19 cellular contexts compared by ENCODE assay signal in the genomic region with DNA sequence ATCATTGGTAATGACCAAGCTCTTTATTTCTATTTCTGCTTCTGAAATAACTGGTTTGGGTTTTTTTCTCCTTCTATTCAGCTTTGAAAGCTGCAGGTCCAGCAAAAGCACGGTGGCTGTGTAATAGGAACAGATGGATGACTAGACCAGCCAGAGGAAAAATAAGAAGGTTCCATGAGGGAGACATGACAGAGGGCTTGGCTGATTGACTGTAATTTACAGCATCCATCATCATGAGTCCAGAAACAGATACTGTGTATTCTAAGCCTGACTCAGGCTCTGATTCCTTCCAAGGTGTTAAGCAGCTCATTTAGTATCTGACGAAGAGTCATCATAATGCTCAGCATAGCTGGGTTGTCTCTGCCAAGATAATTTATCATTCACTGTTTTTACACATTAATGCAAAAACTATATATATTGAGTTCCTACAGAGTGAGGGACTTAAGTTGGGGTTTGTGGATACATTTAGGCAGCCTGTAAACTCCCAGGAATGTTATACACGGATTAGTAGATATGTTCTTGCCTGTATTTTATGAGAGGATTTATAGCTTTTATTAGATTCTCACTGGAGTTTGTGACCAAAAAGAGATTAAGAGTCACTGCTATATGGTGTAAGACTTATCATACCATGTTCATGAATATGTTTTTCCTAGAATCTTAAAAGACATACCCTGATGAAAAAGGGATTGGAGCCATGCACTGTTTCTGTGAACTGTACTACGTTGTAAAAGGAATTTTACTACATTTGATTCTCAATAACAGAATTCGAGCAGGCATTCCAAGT.
DNase-seq lines count a peak whose midpoint lies in the region; ATAC-seq and TF ChIP-seq lines count a peak whose summit lies in the region.
"Had no signal": no experiment of that assay in that cellular context is flagged by ENCODE, and none has a peak within 500 bp of the region (broad histone marks: within the 10 kb centered on the region; RNA-seq: fewer than 3 reads in every experiment).

No MANE protein-coding gene starts in this region.

- H3K4me1 Mint-ChIP-seq in H9 = no peaks in the 10 kb centered on the region
- H3K4me1 Mint-ChIP-seq in activated CD8-positive, alpha-beta memory T cell treated with anti-CD3 and anti-CD28 coated beads, Interleukin-2, amount 10 ng/mL, durations not matched to agents 7 days and 5 days = no peaks in the 10 kb centered on the region
- H3K4me1 Mint-ChIP-seq in Calu3 (ENCODE audit: low read depth, unreplicated experiment) = no peaks in the 10 kb centered on the region
- H3K4me1 Mint-ChIP-seq: IgD-negative memory B cell had no signal

- no peak overlapping the region for H2BK120ac ChIP-seq in H9 (ENCODE audit: low read depth, low read length, poor library complexity, severe bottlenecking)

- CTCF ChIA-PET in activated CD8-positive, alpha-beta memory T cell treated with anti-CD3 and anti-CD28 coated beads, Interleukin-2, amount 10 ng/mL, durations not matched to agents 7 days and 5 days (lab: Charles Lee) = no interaction called here
- CTCF ChIA-PET in Calu3 (lab: Charles Lee) = no interaction called here

- no peaks in the 10 kb centered on the region for H3K9me3 Mint-ChIP-seq in H9
- no peaks in the 10 kb centered on the region for H3K9me3 Mint-ChIP-seq in activated CD8-positive, alpha-beta memory T cell treated with anti-CD3 and anti-CD28 coated beads, Interleukin-2, amount 10 ng/mL, durations not matched to agents 7 days and 5 days (ENCODE audit: low read depth)
- H3K9me3 Mint-ChIP-seq in Calu3 (ENCODE audit: low read depth, unreplicated experiment) = no peaks in the 10 kb centered on the region
- H3K9me3 Mint-ChIP-seq: IgD-negative memory B cell had no signal

- H3K56ac ChIP-seq in H9 (ENCODE audit: insufficient read length, low read depth, low read length) = no peak overlapping the region

- H3K4ac ChIP-seq in H9 (ENCODE audit: low read depth, low read length) = no peak overlapping the region

- intact Hi-C loops in Calu3 (cut with micrococcal nuclease; ENCODE audit: unreplicated experiment) = no loop called here

- no peaks in the 10 kb centered on the region for H3K9me3 ChIP-seq in H9 (ENCODE audit: control insufficient read depth, low read depth, low read length)
- no peaks in the 10 kb centered on the region for H3K9me3 ChIP-seq in smooth muscle cell (replicated peaks; ENCODE audit: low read depth)
- H3K9me3 ChIP-seq: Peyer's patch, SK-N-SH had no signal

- H3K4me1 ChIP-seq in H9 (ENCODE audit: insufficient read depth, low read length) (no peaks in the 10 kb centered on the region), smooth muscle cell (ENCODE audit: low read depth) (peaks cover 7% of the 10 kb centered on the region)
- H3K4me1 ChIP-seq: Peyer's patch had no signal

- H3K79me2 ChIP-seq in H9 (ENCODE audit: insufficient read depth, low read length) (no peaks in the 10 kb centered on the region), smooth muscle cell (ENCODE audit: low read depth) (no peaks in the 10 kb centered on the region)

- no peak overlapping the region for H3K18ac ChIP-seq in H9 (ENCODE audit: insufficient read length, low read depth, low read length)

- H3K27me3 Mint-ChIP-seq in H9 (ENCODE audit: low read depth) (no peaks in the 10 kb centered on the region), Calu3 (ENCODE audit: unreplicated experiment) (peaks cover 25% of the 10 kb centered on the region)
- peaks cover 24% of the 10 kb centered on the region for H3K27me3 Mint-ChIP-seq in activated CD8-positive, alpha-beta memory T cell treated with anti-CD3 and anti-CD28 coated beads, Interleukin-2, amount 10 ng/mL, durations not matched to agents 7 days and 5 days

- H3K36me3 ChIP-seq in smooth muscle cell (ENCODE audit: low read depth) = no peaks in the 10 kb centered on the region
- H3K36me3 ChIP-seq: Peyer's patch had no signal

- H3K27me3 ChIP-seq in H9 (ENCODE audit: insufficient read depth, low read length) (no peaks in the 10 kb centered on the region), smooth muscle cell (ENCODE audit: low read depth) (no peaks in the 10 kb centered on the region)
- H3K27me3 ChIP-seq: Peyer's patch had no signal

- no peaks in the 10 kb centered on the region for H3K79me1 ChIP-seq in H9 (ENCODE audit: insufficient read depth, low read depth, low read length, poor library complexity, severe bottlenecking)

- peak overlapping the region; percentile 72 for H4K5ac ChIP-seq in H9 (ENCODE audit: insufficient read length, low read depth, low read length)

- DNase-seq in H9 (no peak), NCI-H82 treated with DMSO at 0.1 percent for 48 hours (lab: John Stamatoyannopoulos, UW; ENCODE audit: unreplicated experiment) (peak; percentile 98), fibroblast of peridontal ligament (ENCODE audit: extremely low read depth) (peak; percentile 10), smooth muscle cell (lab: John Stamatoyannopoulos, UW; ENCODE audit: unreplicated experiment) (no peak), NCI-H2107 (lab: John Stamatoyannopoulos, UW) (no peak), Calu3 (no peak)
- DNase-seq in activated CD8-positive, alpha-beta memory T cell treated with anti-CD3 and anti-CD28 coated beads, Interleukin-2, amount 10 ng/mL, durations not matched to agents 7 days and 5 days = no peak
- DNase-seq: AML-193, COR-L47, Kasumi-1, MM.1S, NCI-H1105, NCI-H1930, NCI-H2171, NCI-H774, Peyer's patch, Right ventricle myocardium superior, SK-N-SH had no signal

- H3F3A ChIP-seq in smooth muscle cell (ENCODE audit: low read depth) = peaks cover 19% of the 10 kb centered on the region

- H3K9ac ChIP-seq in H9 (ENCODE audit: extremely low read depth, insufficient read length, low read length) = no peak overlapping the region
- no peak overlapping the region for H3K9ac ChIP-seq in smooth muscle cell (ENCODE audit: low read depth)
- H3K9ac ChIP-seq: SK-N-SH had no signal

- no peak overlapping the region for H2AK5ac ChIP-seq in H9 (ENCODE audit: insufficient read length, low read length)

- no peak overlapping the region for H2BK20ac ChIP-seq in H9 (ENCODE audit: low read depth, low read length, poor library complexity, severe bottlenecking)

- H3K36me3 Mint-ChIP-seq in H9 (ENCODE audit: insufficient read depth in 1 of 3, low read depth in 3 of 3) (no peaks in the 10 kb centered on the region), Calu3 (ENCODE audit: insufficient read depth, unreplicated experiment) (no peaks in the 10 kb centered on the region)
- H3K36me3 Mint-ChIP-seq in activated CD8-positive, alpha-beta memory T cell treated with anti-CD3 and anti-CD28 coated beads, Interleukin-2, amount 10 ng/mL, durations not matched to agents 7 days and 5 days = no peaks in the 10 kb centered on the region
- H3K36me3 Mint-ChIP-seq: IgD-negative memory B cell had no signal

- H3K4me3 Mint-ChIP-seq in H9 = no peak overlapping the region
- no peak overlapping the region for H3K4me3 Mint-ChIP-seq in activated CD8-positive, alpha-beta memory T cell treated with anti-CD3 and anti-CD28 coated beads, Interleukin-2, amount 10 ng/mL, durations not matched to agents 7 days and 5 days
- no peak overlapping the region for H3K4me3 Mint-ChIP-seq in Calu3 (ENCODE audit: low read depth, unreplicated experiment)
- H3K4me3 Mint-ChIP-seq: IgD-negative memory B cell had no signal

- BruUV-seq in Calu3 (replicated peaks; lab: Mats Ljungman, UMichigan) = no TSS peak

- H2BK15ac ChIP-seq in H9 (ENCODE audit: low read depth, low read length) = no peak overlapping the region

- H3K4me2 ChIP-seq in H9 (ENCODE audit: insufficient read depth, insufficient read length, low read length) (no peak overlapping the region), smooth muscle cell (peak overlapping the region; percentile 54)
- H3K4me2 ChIP-seq: SK-N-SH had no signal

- H3K23me2 ChIP-seq in H9 (ENCODE audit: insufficient read length, low read depth, low read length, poor library complexity, severe bottlenecking) = no peaks in the 10 kb centered on the region

- no peak overlapping the region for H3T11ph ChIP-seq in H9 (ENCODE audit: low read length)

- no peak overlapping the region for H2BK12ac ChIP-seq in H9 (ENCODE audit: insufficient read length, low read depth, low read length)

- no peak overlapping the region for H3K27ac Mint-ChIP-seq in H9
- no peak overlapping the region for H3K27ac Mint-ChIP-seq in activated CD8-positive, alpha-beta memory T cell treated with anti-CD3 and anti-CD28 coated beads, Interleukin-2, amount 10 ng/mL, durations not matched to agents 7 days and 5 days
- no peak overlapping the region for H3K27ac Mint-ChIP-seq in Calu3 (ENCODE audit: unreplicated experiment)
- H3K27ac Mint-ChIP-seq: IgD-negative memory B cell had no signal

- H4K20me1 ChIP-seq in H9 (ENCODE audit: control insufficient read depth, insufficient read depth, insufficient read length) (no peaks in the 10 kb centered on the region), smooth muscle cell (ENCODE audit: low read depth) (no peaks in the 10 kb centered on the region)

- H3K27ac ChIP-seq in H9 (ENCODE audit: insufficient read length, low read depth, low read length) = no peak overlapping the region
- peak overlapping the region; percentile 68 for H3K27ac ChIP-seq in smooth muscle cell (ENCODE audit: low read depth)
- H3K27ac ChIP-seq: Peyer's patch had no signal

- no peak overlapping the region for H3K4me3 ChIP-seq in smooth muscle cell
- H3K4me3 ChIP-seq: Peyer's patch had no signal

- ATAC-seq in activated CD8-positive, alpha-beta memory T cell treated with anti-CD3 and anti-CD28 coated beads, Interleukin-2, amount 10 ng/mL, durations not matched to agents 7 days and 5 days = no peak

- no peak overlapping the region for H4K8ac ChIP-seq in H9 (replicated peaks; ENCODE audit: insufficient read length, low read depth, low read length)

- H3K14ac ChIP-seq in H9 (ENCODE audit: insufficient read depth, low read length) = no peak overlapping the region

- H2AFZ ChIP-seq in H9 (ENCODE audit: low read length) = no peak overlapping the region
- no peak overlapping the region for H2AFZ ChIP-seq in smooth muscle cell (ENCODE audit: low read depth)

- H4K91ac ChIP-seq in H9 (ENCODE audit: insufficient read length, low read depth, low read length) = no peak overlapping the region

- no peak overlapping the region for H2BK5ac ChIP-seq in H9 (ENCODE audit: insufficient read length, low read length)

- TF ChIP-seq CTCF in H9 (conservative IDR thresholded peaks at IDR 0.05) (no peak), smooth muscle cell (IDR thresholded peaks at IDR 0.05; ENCODE audit: borderline replicate concordance, insufficient read depth, poor library complexity, severe bottlenecking) (no peak), Calu3 (IDR thresholded peaks at IDR 0.05; ENCODE audit: unreplicated experiment) (no peak)

- no CpG with 5 or more reads among the region's 5 CpGs for WGBS in H9 (ENCODE audit: extremely low coverage, insufficient read length, low lambda C conversion rate)
- WGBS in smooth muscle cell (ENCODE audit: low lambda C conversion rate) = 17% methylated on average over 5 of the region's 5 CpGs

- no peak overlapping the region for H3K23ac ChIP-seq in H9 (ENCODE audit: insufficient read length, low read depth, low read length)

Comparison
In these comparisons a context has a peak if more than half of its experiments do, and no peak if none do; other contexts are left out.
1. DNase-seq: peak in NCI-H82 treated with DMSO at 0.1 percent for 48 hours (single experiment) and fibroblast of peridontal ligament (single experiment); none in H9 (single experiment), smooth muscle cell (single experiment), NCI-H2107 (single experiment), activated CD8-positive, alpha-beta memory T cell treated with anti-CD3 and anti-CD28 coated beads, Interleukin-2, amount 10 ng/mL, durations not matched to agents 7 days and 5 days (single experiment) and Calu3 (single experiment).